Comparison of ENCODE assay signal across 9 cellular contexts in genomic region chr2:216031960-216032689, GRCh38. TPM values are rescaled to one million over a fixed set of nuclear protein-coding genes. Genes with fewer than 3 reads are reported as not detected.
DNase-seq lines count a peak whose midpoint lies in the region; FAIRE-seq lines count a peak whose summit lies in the region.
"Had no signal": no experiment of that assay in that cellular context is flagged by ENCODE, and none has a peak within 500 bp of the region (broad histone marks: within the 10 kb centered on the region; RNA-seq: fewer than 3 reads in every experiment).

No MANE protein-coding gene starts in this region.

- H2BK15ac ChIP-seq in mesenchymal stem cell (ENCODE audit: low read depth, poor library complexity, severe bottlenecking): no peak overlapping the region

- peak overlapping the region; percentile 61 for H3K4me2 ChIP-seq in GM23248 (ENCODE audit: unreplicated experiment)
- H3K4me2 ChIP-seq in mesenchymal stem cell (ENCODE audit: low read length, poor library complexity, severe bottlenecking): no peak overlapping the region

- no peak overlapping the region for H2AFZ ChIP-seq in GM23248
- no peak overlapping the region for H2AFZ ChIP-seq in mesenchymal stem cell (ENCODE audit: low read depth, low read length)

- peaks cover 22% of the 10 kb centered on the region for H3K4me1 ChIP-seq in GM23248 (ENCODE audit: insufficient read depth)
- H3K4me1 ChIP-seq in mesenchymal stem cell (ENCODE audit: control insufficient read depth, insufficient read depth, low read depth, low read length): peaks cover 10% of the 10 kb centered on the region

- H3K36me3 ChIP-seq in GM23248 (ENCODE audit: low read depth): no peaks in the 10 kb centered on the region
- no peaks in the 10 kb centered on the region for H3K36me3 ChIP-seq in mesenchymal stem cell (ENCODE audit: control insufficient read depth in 1 of 2, insufficient read depth in 2 of 2, low read depth in 1 of 2, low read length in 2 of 2)

- H3K27me3 ChIP-seq in GM23248 (replicated peaks; ENCODE audit: insufficient read depth): no peaks in the 10 kb centered on the region
- H3K27me3 ChIP-seq in mesenchymal stem cell (ENCODE audit: control insufficient read depth in 1 of 2, insufficient read depth in 1 of 2, low read length in 2 of 2): no peaks in the 10 kb centered on the region

- H2BK5ac ChIP-seq in mesenchymal stem cell (ENCODE audit: low read depth, low read length, poor library complexity, severe bottlenecking): no peak overlapping the region

- peak; percentile 83 for FAIRE-seq in GM18507 (lab: Jason Lieb, UNC)

- H3K9me3 ChIP-seq in GM23248 (ENCODE audit: low read depth) (no peaks in the 10 kb centered on the region), mesenchymal stem cell (ENCODE audit: control insufficient read depth, low read length) (no peaks in the 10 kb centered on the region)

- no peak overlapping the region for H2BK120ac ChIP-seq in mesenchymal stem cell (ENCODE audit: low read depth, low read length)

- H4K91ac ChIP-seq in mesenchymal stem cell (ENCODE audit: low read length): no peak overlapping the region

- H3K27ac ChIP-seq in GM23248 (peak overlapping the region; percentile 42), mesenchymal stem cell (ENCODE audit: low read length, poor library complexity, severe bottlenecking) (peak overlapping the region; percentile 33)

- H3K79me2 ChIP-seq in GM23248 (ENCODE audit: insufficient read depth): no peaks in the 10 kb centered on the region

- no peak overlapping the region for H3K9ac ChIP-seq in GM23248
- H3K9ac ChIP-seq in mesenchymal stem cell (ENCODE audit: low read length): peak overlapping the region; percentile 43

- 4 to 5% methylated on average over 1 of the region's 1 CpG for WGBS in GM23248 (ENCODE audit: low coverage in 1 of 2, low lambda C conversion rate in 2 of 2, missing lambda C conversion rate in 2 of 2), 2 experiments
- 95% methylated on average over 1 of the region's 1 CpG for WGBS in mesenchymal stem cell

- in situ Hi-C loops in GM23248 (cut with MboI): no loop called here

- H3K79me1 ChIP-seq in mesenchymal stem cell (replicated peaks; ENCODE audit: low read length, poor library complexity, severe bottlenecking): no peaks in the 10 kb centered on the region

- H3K4me3 ChIP-seq in GM23248 (peak overlapping the region; percentile 34), mesenchymal stem cell (ENCODE audit: insufficient read depth in 1 of 2, low read depth in 1 of 2, low read length in 2 of 2) (no peak overlapping the region)

- DNase-seq in GM18507 (ENCODE audit: extremely low spot score, insufficient read length, low read depth) (no peak), GM23248 (peak; percentile 88), NCI-H2227 treated with DMSO at 0.1 percent for 48 hours (lab: John Stamatoyannopoulos, UW) (peak; percentile 29), mesenchymal stem cell (peak; percentile 48), NCI-H1417 treated with DMSO at 0.1 percent for 48 hours (lab: John Stamatoyannopoulos, UW) (no peak), SHP77 treated with DMSO at 0.1 percent for 48 hours (lab: John Stamatoyannopoulos, UW) (no peak), NCI-H2029 treated with DMSO at 0.1 percent for 48 hours (lab: John Stamatoyannopoulos, UW) (no peak), D341Med (ENCODE audit: low spot score) (no peak)
- DNase-seq: NCI-H1092 had no signal

- peak overlapping the region; percentile 56 for H2AK5ac ChIP-seq in mesenchymal stem cell (ENCODE audit: low read length, severe bottlenecking)

- no peak overlapping the region for H2BK12ac ChIP-seq in mesenchymal stem cell (ENCODE audit: low read length in 2 of 2)

- no peak overlapping the region for H3K4ac ChIP-seq in mesenchymal stem cell (ENCODE audit: low read depth in 1 of 2, low read length in 2 of 2)

- peaks cover 22% of the 10 kb centered on the region for H3F3A ChIP-seq in GM23248 (ENCODE audit: insufficient read depth)

- H4K20me1 ChIP-seq in GM23248 (ENCODE audit: insufficient read depth): no peaks in the 10 kb centered on the region

- no peaks in the 10 kb centered on the region for H3K9me2 ChIP-seq in GM23248 (ENCODE audit: insufficient read depth)

- no peak overlapping the region for H3K14ac ChIP-seq in mesenchymal stem cell (ENCODE audit: low read length in 2 of 2)

- no peak overlapping the region for H3K23ac ChIP-seq in mesenchymal stem cell (ENCODE audit: low read length in 2 of 2)

- no peak overlapping the region for H3K18ac ChIP-seq in mesenchymal stem cell (ENCODE audit: low read depth in 1 of 2, low read length in 2 of 2)

- H4K8ac ChIP-seq in mesenchymal stem cell (ENCODE audit: low read length): no peak overlapping the region

RNA-seq across cellular contexts. Expression of gene MREG, which starts 18.8 kb away (rescaled TPM):
- total RNA-seq in GM23248 (2014; rRNA removed; shearing (Covaris generic)): 0.89 and 3.1 TPM in 2 replicates
- 1.8 and 2.5 TPM in 2 replicates for polyA plus RNA-seq in GM23248 (2016; fragmentation: Nextera tagmentation; extraction: Ambion mirVana)
- polyA plus RNA-seq in mesenchymal stem cell (2013, experiment 1 of 2): 1.2 TPM
- polyA plus RNA-seq in mesenchymal stem cell (2013, experiment 2 of 2): 1.3 TPM

RNA-seq across cellular contexts. Expression of gene PECR, which starts 49.5 kb away (rescaled TPM):
- total RNA-seq in GM23248 (2014; rRNA removed; shearing (Covaris generic)): 2.0 and 8.2 TPM in 2 replicates
- 4.2 and 5.4 TPM in 2 replicates for polyA plus RNA-seq in GM23248 (2016; fragmentation: Nextera tagmentation; extraction: Ambion mirVana)
- polyA plus RNA-seq in mesenchymal stem cell (2013, experiment 1 of 2): 5.5 TPM
- polyA plus RNA-seq in mesenchymal stem cell (2013, experiment 2 of 2): 4.8 TPM

RNA-seq across cellular contexts. Expression of gene TMEM169, which starts 49.6 kb away (rescaled TPM):
- total RNA-seq in GM23248 (2014; rRNA removed; shearing (Covaris generic)): under 0.01 TPM in 1 of 2 replicates, not detected in the other
- 0.11 and 0.25 TPM in 2 replicates for polyA plus RNA-seq in GM23248 (2016; fragmentation: Nextera tagmentation; extraction: Ambion mirVana)
- polyA plus RNA-seq in mesenchymal stem cell (2013, experiment 1 of 2): 1.2 TPM
- 1.2 TPM for polyA plus RNA-seq in mesenchymal stem cell (2013, experiment 2 of 2)

Comparison
In these comparisons a context has a peak if more than half of its experiments do, and no peak if none do; other contexts are left out.
1. DNase-seq: peak in GM23248 (single experiment), NCI-H2227 treated with DMSO at 0.1 percent for 48 hours (single experiment) and mesenchymal stem cell (single experiment); none in GM18507 (single experiment), NCI-H1417 treated with DMSO at 0.1 percent for 48 hours (single experiment), SHP77 treated with DMSO at 0.1 percent for 48 hours (single experiment), NCI-H2029 treated with DMSO at 0.1 percent for 48 hours (single experiment) and D341Med (single experiment).